Comparison of ENCODE assay signal across 26 cellular contexts in genomic region chr7:128396357-128396756, GRCh38.
"Had no signal": no experiment of that assay in that cellular context is flagged by ENCODE, and none has a peak within 500 bp of the region (broad histone marks: within the 10 kb centered on the region; RNA-seq: fewer than 3 reads in every experiment).

No MANE protein-coding gene starts in this region.

- H2AFZ ChIP-seq: hepatocyte had no signal

- ATAC-seq: heart right ventricle; left colon; left lung; lower lobe of right lung; naive thymus-derived CD8-positive, alpha-beta T cell; right cardiac atrium; sciatic nerve; stimulated activated naive B cell treated with anti-CD40 and anti-IgM and Interleukin-4, amounts not matched to agents 10 μg/mL and 1 μg/mL and 100 μg/mL, for 72 hours had no signal

- H3K4me3 ChIP-seq: heart right ventricle, hepatocyte, left lung, lower lobe of right lung, ovary, prostate gland, skin epidermis, tibial nerve, uterus had no signal

- H3K27me3 ChIP-seq: heart right ventricle, hepatocyte, left lung, neutrophil, ovary, tibial nerve, uterus had no signal

- H3K79me2 ChIP-seq: hepatocyte had no signal

- DNase-seq: heart right ventricle; kidney glomerular epithelial cell; left colon; left lung; lower lobe of right lung; mammary epithelial cell; mesenchymal stem cell; naive thymus-derived CD8-positive, alpha-beta T cell; occipital lobe; ovary; retina; stimulated activated CD4-positive, alpha-beta T cell treated with anti-CD3 and anti-CD28 coated beads, Interleukin-12 subunit alpha, Interleukin-12 subunit beta, amount 100 ng/mL, for 4 hours; stimulated activated CD4-positive, alpha-beta T cell treated with anti-CD3 and anti-CD28 coated beads, Interleukin-15, amount 100 ng/mL, for 24 hours; stimulated activated CD4-positive, alpha-beta T cell treated with anti-CD3 and anti-CD28 coated beads, Interleukin-2, amount 100 ng/mL, for 24 hours; stimulated activated CD4-positive, alpha-beta T cell treated with anti-CD3 and anti-CD28 coated beads, Interleukin-4, amount 100 ng/mL, for 1 hour; stimulated activated naive B cell treated with anti-CD40 and anti-IgM and Interleukin-4, amounts not matched to agents 10 μg/mL and 1 μg/mL and 100 μg/mL, for 72 hours; substantia nigra; uterus had no signal

- H3K36me3 ChIP-seq: ovary, uterus had no signal

- H3K4me2 ChIP-seq: hepatocyte had no signal

- H3K27ac ChIP-seq: heart right ventricle, hepatocyte, left lung, lower lobe of right lung, neutrophil, ovary, prostate gland, skin epidermis, tibial nerve, uterus had no signal

- H3K4me1 ChIP-seq: heart right ventricle, left lung, lower lobe of right lung, prostate gland, tibial nerve, uterus had no signal

- FAIRE-seq: keratinocyte had no signal

- H3K9me3 ChIP-seq: heart right ventricle, left lung, lower lobe of right lung, neutrophil, ovary, prostate gland, tibial nerve, uterus had no signal
